ENCODE assay signal across 15 cellular contexts in the genomic region with DNA sequence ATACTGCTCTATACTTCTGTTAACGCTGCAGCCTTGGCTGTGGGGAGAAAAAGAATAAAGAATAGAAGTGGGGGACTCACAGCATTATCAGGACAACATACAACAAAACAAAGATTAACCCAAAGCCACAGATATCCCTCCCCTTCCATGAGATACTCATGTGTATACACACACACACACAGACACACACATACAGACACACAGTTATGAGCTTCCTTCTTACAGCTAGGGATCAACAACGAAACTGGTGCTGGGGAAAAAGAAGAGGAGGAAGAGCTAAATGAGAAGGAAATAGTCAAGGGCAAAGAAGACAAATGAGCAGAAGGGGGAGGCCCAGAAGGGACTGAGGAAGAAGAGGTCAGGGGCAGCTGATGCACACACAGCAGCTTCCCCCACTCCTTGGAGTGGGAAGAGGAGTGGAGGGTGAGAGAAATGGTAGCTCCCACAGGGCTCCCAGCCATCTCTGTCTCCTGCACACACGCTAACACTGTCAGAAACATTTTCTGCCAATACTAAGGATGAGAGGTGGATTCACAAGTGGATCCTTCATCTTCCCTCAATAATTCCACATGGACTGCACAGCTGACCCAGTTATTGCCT.
A peak's percentile ranks its signal among the peaks of the same experiment; 100 is the strongest.
DNase-seq lines count a peak whose midpoint lies in the region; ATAC-seq, FAIRE-seq and TF ChIP-seq lines count a peak whose summit lies in the region.
"Had no signal": no experiment of that assay in that cellular context is flagged by ENCODE, and none has a peak within 500 bp of the region (broad histone marks: within the 10 kb centered on the region; RNA-seq: fewer than 3 reads in every experiment).

No MANE protein-coding gene starts in this region.

- H3K9ac ChIP-seq in PC-3 (ENCODE audit: low read length), result no peak overlapping the region

- no peak overlapping the region for H3K4me3 ChIP-seq in PC-3 (ENCODE audit: low read length)

- no peaks in the 10 kb centered on the region for H3K9me3 ChIP-seq in PC-3 (ENCODE audit: low read length)

- no peaks in the 10 kb centered on the region for H3K27me3 Mint-ChIP-seq in dendritic cell treated with granulocyte-macrophage colony-stimulating factor and Interleukin-4, amounts not matched to agents 40 ng/mL and 50 ng/mL, for 4 days
- H3K27me3 Mint-ChIP-seq in mesothelial cell of epicardium (ENCODE audit: low read depth), result no peaks in the 10 kb centered on the region
- H3K27me3 Mint-ChIP-seq in activated CD8-positive, alpha-beta T cell treated with anti-CD3 and anti-CD28 coated beads, Interleukin-2, amount 10 ng/mL, durations not matched to agents 7 days and 5 days (ENCODE audit: low read depth), result no peaks in the 10 kb centered on the region
- H3K27me3 Mint-ChIP-seq: activated CD4-positive, alpha-beta T cell treated with anti-CD3 and anti-CD28 coated beads, Interleukin-2, amount 10 ng/mL, durations not matched to agents 24 days and 14 days; activated naive CD8-positive, alpha-beta T cell treated with anti-CD3 and anti-CD28 coated beads for 36 hours had no signal

- intact Hi-C loops in dendritic cell treated with granulocyte-macrophage colony-stimulating factor and Interleukin-4, amounts not matched to agents 40 ng/mL and 50 ng/mL, for 4 days (cut with micrococcal nuclease), result no loop called here
- intact Hi-C loops in PC-3 (cut with micrococcal nuclease), result no loop called here

- FAIRE-seq in urothelium cell line (lab: Jason Lieb, UNC), result no peak
- FAIRE-seq: D721Med had no signal

- H3K27me3 ChIP-seq in PC-3 (ENCODE audit: low read length), result no peaks in the 10 kb centered on the region

- H3K79me2 ChIP-seq in PC-3 (ENCODE audit: low read length), result no peaks in the 10 kb centered on the region

- no peaks in the 10 kb centered on the region for H3K4me1 ChIP-seq in PC-3 (ENCODE audit: insufficient read depth, low read length)

- no peaks in the 10 kb centered on the region for H4K20me1 ChIP-seq in PC-3 (ENCODE audit: low read length)

- no peaks in the 10 kb centered on the region for H3K9me3 Mint-ChIP-seq in dendritic cell treated with granulocyte-macrophage colony-stimulating factor and Interleukin-4, amounts not matched to agents 40 ng/mL and 50 ng/mL, for 4 days
- no peaks in the 10 kb centered on the region for H3K9me3 Mint-ChIP-seq in mesothelial cell of epicardium
- H3K9me3 Mint-ChIP-seq in activated CD8-positive, alpha-beta T cell treated with anti-CD3 and anti-CD28 coated beads, Interleukin-2, amount 10 ng/mL, durations not matched to agents 7 days and 5 days (ENCODE audit: insufficient read depth), result no peaks in the 10 kb centered on the region
- H3K9me3 Mint-ChIP-seq: activated CD4-positive, alpha-beta T cell treated with anti-CD3 and anti-CD28 coated beads, Interleukin-2, amount 10 ng/mL, durations not matched to agents 24 days and 14 days; activated naive CD8-positive, alpha-beta T cell treated with anti-CD3 and anti-CD28 coated beads for 36 hours had no signal

- no peak overlapping the region for H3K4me3 Mint-ChIP-seq in dendritic cell treated with granulocyte-macrophage colony-stimulating factor and Interleukin-4, amounts not matched to agents 40 ng/mL and 50 ng/mL, for 4 days
- no peak overlapping the region for H3K4me3 Mint-ChIP-seq in mesothelial cell of epicardium
- H3K4me3 Mint-ChIP-seq in activated CD8-positive, alpha-beta T cell treated with anti-CD3 and anti-CD28 coated beads, Interleukin-2, amount 10 ng/mL, durations not matched to agents 7 days and 5 days, result no peak overlapping the region
- H3K4me3 Mint-ChIP-seq: activated CD4-positive, alpha-beta T cell treated with anti-CD3 and anti-CD28 coated beads, Interleukin-2, amount 10 ng/mL, durations not matched to agents 24 days and 14 days; activated naive CD8-positive, alpha-beta T cell treated with anti-CD3 and anti-CD28 coated beads for 36 hours had no signal

- no peak for TF ChIP-seq CTCF in mesothelial cell of epicardium (IDR thresholded peaks at IDR 0.05; ENCODE audit: unreplicated experiment)
- TF ChIP-seq CTCF in PC-3 (conservative IDR thresholded peaks at IDR 0.05; ENCODE audit: low read depth, low read length), result no peak

- H3K27ac Mint-ChIP-seq in dendritic cell treated with granulocyte-macrophage colony-stimulating factor and Interleukin-4, amounts not matched to agents 40 ng/mL and 50 ng/mL, for 4 days, result peak overlapping the region; percentile 20
- H3K27ac Mint-ChIP-seq in mesothelial cell of epicardium, result peak overlapping the region; percentile 47
- H3K27ac Mint-ChIP-seq in activated CD8-positive, alpha-beta T cell treated with anti-CD3 and anti-CD28 coated beads, Interleukin-2, amount 10 ng/mL, durations not matched to agents 7 days and 5 days, result no peak overlapping the region
- H3K27ac Mint-ChIP-seq: activated CD4-positive, alpha-beta T cell treated with anti-CD3 and anti-CD28 coated beads, Interleukin-2, amount 10 ng/mL, durations not matched to agents 24 days and 14 days; activated naive CD8-positive, alpha-beta T cell treated with anti-CD3 and anti-CD28 coated beads for 36 hours had no signal

- CTCF ChIA-PET in PC-3 (lab: Charles Lee), result no interaction called here
- CTCF ChIA-PET in activated CD8-positive, alpha-beta T cell treated with anti-CD3 and anti-CD28 coated beads, Interleukin-2, amount 10 ng/mL, durations not matched to agents 7 days and 5 days (lab: Charles Lee), result no interaction called here

- no TSS peak for BruUV-seq in PC-3 (replicated peaks; lab: Mats Ljungman, UMichigan)

- no peaks in the 10 kb centered on the region for H3K36me3 ChIP-seq in PC-3 (ENCODE audit: low read depth, low read length)

- no peaks in the 10 kb centered on the region for H3F3A ChIP-seq in PC-3 (ENCODE audit: low read length, unreplicated experiment)

- H3K36me3 Mint-ChIP-seq in dendritic cell treated with granulocyte-macrophage colony-stimulating factor and Interleukin-4, amounts not matched to agents 40 ng/mL and 50 ng/mL, for 4 days (ENCODE audit: low read depth), result peaks cover 14% of the 10 kb centered on the region
- peaks cover under 1% of the 10 kb centered on the region for H3K36me3 Mint-ChIP-seq in mesothelial cell of epicardium
- no peaks in the 10 kb centered on the region for H3K36me3 Mint-ChIP-seq in activated CD8-positive, alpha-beta T cell treated with anti-CD3 and anti-CD28 coated beads, Interleukin-2, amount 10 ng/mL, durations not matched to agents 7 days and 5 days (ENCODE audit: low read depth)
- H3K36me3 Mint-ChIP-seq: activated naive CD8-positive, alpha-beta T cell treated with anti-CD3 and anti-CD28 coated beads for 36 hours had no signal

- no peak overlapping the region for H2AFZ ChIP-seq in PC-3 (ENCODE audit: low read length)

- peak; percentile 22 for DNase-seq in OCI-M1 (lab: John Stamatoyannopoulos, UW)
- no peak for DNase-seq in mesothelial cell of epicardium (ENCODE audit: low spot score in 2 of 2, unreplicated experiment in 2 of 2)
- DNase-seq in substantia nigra (lab: John Stamatoyannopoulos, UW), result peak in 2 of 49 donors; percentile 22 to 39
- no peak for DNase-seq in PC-3
- no peak for DNase-seq in activated CD8-positive, alpha-beta T cell treated with anti-CD3 and anti-CD28 coated beads, Interleukin-2, amount 10 ng/mL, durations not matched to agents 7 days and 5 days
- no peak for DNase-seq in urothelium cell line (ENCODE audit: low spot score)
- DNase-seq: activated CD4-positive, alpha-beta T cell treated with anti-CD3 and anti-CD28 coated beads, Interleukin-2, amount 10 ng/mL, durations not matched to agents 24 days and 14 days; activated naive CD8-positive, alpha-beta T cell treated with anti-CD3 and anti-CD28 coated beads for 36 hours; NCI-H2171; SIG-M5; stimulated activated CD4-positive, alpha-beta T cell treated with anti-CD3 and anti-CD28 coated beads, Interleukin-2, amount 100 ng/mL, for 48 hours had no signal

- ATAC-seq in PC-3 (no peak), GM18907 (IDR thresholded peaks at IDR 0.05; ENCODE audit: unreplicated experiment) (no peak)
- no peak for ATAC-seq in activated CD8-positive, alpha-beta T cell treated with anti-CD3 and anti-CD28 coated beads, Interleukin-2, amount 10 ng/mL, durations not matched to agents 7 days and 5 days
- ATAC-seq: esophagus mucosa had no signal

- H3K4me2 ChIP-seq in PC-3 (ENCODE audit: low read length), result no peak overlapping the region

- H3K4me1 Mint-ChIP-seq in dendritic cell treated with granulocyte-macrophage colony-stimulating factor and Interleukin-4, amounts not matched to agents 40 ng/mL and 50 ng/mL, for 4 days (ENCODE audit: low read depth), result peaks cover 20% of the 10 kb centered on the region
- peaks cover 43% of the 10 kb centered on the region for H3K4me1 Mint-ChIP-seq in mesothelial cell of epicardium
- no peaks in the 10 kb centered on the region for H3K4me1 Mint-ChIP-seq in activated CD8-positive, alpha-beta T cell treated with anti-CD3 and anti-CD28 coated beads, Interleukin-2, amount 10 ng/mL, durations not matched to agents 7 days and 5 days (ENCODE audit: low read depth)
- H3K4me1 Mint-ChIP-seq: activated CD4-positive, alpha-beta T cell treated with anti-CD3 and anti-CD28 coated beads, Interleukin-2, amount 10 ng/mL, durations not matched to agents 24 days and 14 days; activated naive CD8-positive, alpha-beta T cell treated with anti-CD3 and anti-CD28 coated beads for 36 hours had no signal

- POLR2A ChIA-PET in PC-3 (lab: Charles Lee; ENCODE audit: unreplicated experiment), result no interaction called here
- POLR2A ChIA-PET in activated CD8-positive, alpha-beta T cell treated with anti-CD3 and anti-CD28 coated beads, Interleukin-2, amount 10 ng/mL, durations not matched to agents 7 days and 5 days (lab: Charles Lee), result interaction anchor here (0.6 kb wide), 1 partner anchor 467 kb away, joined by 3 read pairs; no protein-coding TSS in a partner anchor

- H3K27ac ChIP-seq in substantia nigra (ENCODE audit: low read depth, low read length, poor library complexity, severe bottlenecking), result peak overlapping the region; percentile 80
- H3K27ac ChIP-seq in PC-3 (ENCODE audit: low read length), result no peak overlapping the region

- no peaks in the 10 kb centered on the region for H3K9me2 ChIP-seq in PC-3 (replicated peaks; ENCODE audit: low read length)
